17 cellular contexts compared by ENCODE assay signal in the genomic region with DNA sequence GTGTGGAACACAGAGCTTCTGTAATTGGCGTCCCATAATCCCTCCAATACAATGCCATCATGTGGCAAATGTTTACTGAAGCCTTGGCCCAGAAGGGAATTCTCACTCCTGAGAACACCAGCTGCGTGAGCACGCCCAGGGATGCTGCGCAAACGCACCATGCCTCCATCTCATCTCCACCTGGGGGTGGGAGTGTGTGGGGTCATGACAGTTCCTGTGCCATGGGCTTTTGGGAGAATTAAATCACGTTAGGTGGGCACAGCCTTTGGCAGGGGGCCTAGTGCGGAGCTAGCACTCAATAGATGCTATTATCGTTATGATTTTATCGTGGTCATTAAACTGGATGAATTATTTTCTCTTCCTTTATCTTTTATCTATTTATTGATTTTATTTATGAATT. TPM values are rescaled to one million over a fixed set of nuclear protein-coding genes. Genes with fewer than 3 reads are reported as not detected.
DNase-seq lines count a peak whose midpoint lies in the region; ATAC-seq and TF ChIP-seq lines count a peak whose summit lies in the region.
"Had no signal": no experiment of that assay in that cellular context is flagged by ENCODE, and none has a peak within 500 bp of the region (broad histone marks: within the 10 kb centered on the region; RNA-seq: fewer than 3 reads in every experiment).

No MANE protein-coding gene starts in this region.

- DNase-seq in right atrium auricular region (ENCODE audit: low spot score): peak; percentile 26
- no peak for DNase-seq in Right ventricle myocardium superior
- peak; percentile 13 for DNase-seq in NCI-H2171 treated with DMSO at 0.1 percent for 48 hours (lab: John Stamatoyannopoulos, UW)
- DNase-seq in islet precursor cell: peak; percentile 20
- DNase-seq in 8988T: no peak
- DNase-seq in putamen (ENCODE audit: low spot score): no peak
- no peak for DNase-seq in NCI-H510A treated with DMSO at 0.1 percent for 48 hours (lab: John Stamatoyannopoulos, UW)
- DNase-seq: BE2C, DMS79, NCI-H1694, NCI-H526, T-helper 17 cell had no signal

- TF ChIP-seq CTCF in right atrium auricular region (IDR thresholded peaks at IDR 0.05): no peak

- H3K9me3 ChIP-seq in right atrium auricular region: no peaks in the 10 kb centered on the region
- H3K9me3 ChIP-seq: BE2C, HAP-1 had no signal

- intact Hi-C loops in Right ventricle myocardium superior (cut with DNase I): no loop called here

- H3K4me1 ChIP-seq in right atrium auricular region: peaks cover 0 to 6% of the 10 kb centered on the region in 2 donors
- H3K4me1 ChIP-seq: BE2C, HAP-1 had no signal

- H3K27me3 ChIP-seq in right atrium auricular region: no peaks in the 10 kb centered on the region
- H3K27me3 ChIP-seq: BE2C had no signal

- H3K36me3 ChIP-seq in right atrium auricular region: no peaks in the 10 kb centered on the region
- H3K36me3 ChIP-seq: BE2C, HAP-1 had no signal

- H3K4me3 ChIP-seq in right atrium auricular region: no peak overlapping the region
- H3K4me3 ChIP-seq: HAP-1 had no signal

- H3K27ac ChIP-seq in right atrium auricular region: no peak overlapping the region

- ATAC-seq in Right ventricle myocardium superior (ENCODE audit: poor library complexity): no peak
- ATAC-seq: HepG2, Panc1, Right ventricle myocardium inferior, T-helper 17 cell had no signal

RNA-seq across cellular contexts. Expression of a gene that starts 15.8 kb away (rescaled TPM):
- total RNA-seq in right atrium auricular region (1 to 10 TPM in 1 of 2 donors, under 1 TPM in 1; 0.70 to 2.0 TPM), Right ventricle myocardium superior (1.1 TPM)
- total RNA-seq: G401, HepG2 had no signal

Comparison
In these comparisons a context has a peak if more than half of its experiments do, and no peak if none do; other contexts are left out.
1. DNase-seq: peak in right atrium auricular region (single experiment), NCI-H2171 treated with DMSO at 0.1 percent for 48 hours (single experiment) and islet precursor cell (single experiment); none in Right ventricle myocardium superior (single experiment), 8988T (single experiment), putamen (single experiment) and NCI-H510A treated with DMSO at 0.1 percent for 48 hours (single experiment).